ENCODE assay signal across 8 cellular contexts in the genomic region with DNA sequence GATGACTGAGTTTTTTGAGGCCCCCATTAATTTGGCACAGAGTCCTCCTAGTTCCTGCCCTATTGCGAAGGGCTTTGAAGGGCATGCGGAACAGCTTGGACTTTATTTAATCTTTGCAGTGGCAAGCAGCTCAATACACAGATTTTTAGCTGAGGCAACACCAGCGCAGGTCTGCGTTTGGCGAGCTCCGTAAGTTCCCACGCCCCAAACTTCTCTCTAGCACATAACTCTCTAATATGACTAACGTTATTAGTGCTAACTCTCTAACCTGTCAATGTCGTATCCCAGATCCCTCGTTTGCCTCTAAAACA. TPM values are rescaled to one million over a fixed set of nuclear protein-coding genes. Genes with fewer than 3 reads are reported as not detected.
DNase-seq lines count a peak whose midpoint lies in the region; ATAC-seq, FAIRE-seq and TF ChIP-seq lines count a peak whose summit lies in the region.

No MANE protein-coding gene starts in this region.

- peak overlapping the region; percentile 86 for H3K4me3 ChIP-seq in PC-3 (ENCODE audit: low read length)
- peak overlapping the region; percentile 92 for H3K4me3 ChIP-seq in fibroblast of mammary gland (ENCODE audit: control insufficient read depth, low read depth, low read length)
- H3K4me3 ChIP-seq in retinal pigment epithelial cell (ENCODE audit: low read length) = peak overlapping the region; percentile 95

- DNase-seq in Right ventricle myocardium superior (no peak), cardiac septum (ENCODE audit: low spot score) (no peak), PC-3 (no peak), fibroblast of mammary gland (ENCODE audit: low read depth) (no peak), retinal pigment epithelial cell (ENCODE audit: low read depth) (no peak), NCI-H524 treated with DMSO at 0.1 percent for 48 hours (lab: John Stamatoyannopoulos, UW) (no peak), RCC 7860 (ENCODE audit: low spot score) (no peak)
- DNase-seq in stimulated activated CD4-positive, alpha-beta T cell treated with anti-CD3 and anti-CD28 coated beads, Interleukin-1b, Interleukin-23, amount 100 ng/mL, for 48 hours = no peak

- intact Hi-C loops in Right ventricle myocardium superior (cut with DNase I) (no loop called here), cardiac septum (cut with DNase I) (loop anchor here (2.0 kb wide), 1 partner anchor 29 kb away; the partner anchor contains the start of gene ATP5F1C), PC-3 (cut with micrococcal nuclease) (loop anchor here (2.0 kb wide), 1 partner anchor 29 kb away; the partner anchor contains the start of gene ATP5F1C)

- peak overlapping the region; percentile 95 for H2AFZ ChIP-seq in PC-3 (ENCODE audit: low read length)

- FAIRE-seq in RCC 7860 (lab: Jason Lieb, UNC) = no peak

- no peaks in the 10 kb centered on the region for H3F3A ChIP-seq in PC-3 (ENCODE audit: low read length, unreplicated experiment)

- ATAC-seq in Right ventricle myocardium superior (ENCODE audit: poor library complexity) (peak; percentile 3), PC-3 (peak; percentile 26)

- CTCF ChIA-PET in PC-3 (lab: Charles Lee) = interaction anchor here (1.4 kb wide), 1 partner anchor 30 kb away, joined by 5 read pairs; the partner anchor contains the start of genes ATP5F1C and KIN

- H3K4me1 ChIP-seq in PC-3 (ENCODE audit: insufficient read depth, low read length) = peaks cover 8% of the 10 kb centered on the region; the same call in 1 of the 2 replicates

- POLR2A ChIA-PET in PC-3 (lab: Charles Lee; ENCODE audit: unreplicated experiment) = interaction anchor here (0.7 kb wide), 1 partner anchor 584 kb away, joined by 8 read pairs; no protein-coding TSS in a partner anchor

- H3K9ac ChIP-seq in PC-3 (ENCODE audit: low read length) = peak overlapping the region; percentile 61

- H3K36me3 ChIP-seq in PC-3 (ENCODE audit: low read depth, low read length) = no peaks in the 10 kb centered on the region

- no peaks in the 10 kb centered on the region for H3K9me2 ChIP-seq in PC-3 (replicated peaks; ENCODE audit: low read length)

- TF ChIP-seq CTCF in PC-3 (conservative IDR thresholded peaks at IDR 0.05; ENCODE audit: low read depth, low read length) (no peak), fibroblast of mammary gland (conservative IDR thresholded peaks at IDR 0.05; ENCODE audit: control insufficient read depth, insufficient read depth, low read depth, low read length) (no peak), retinal pigment epithelial cell (conservative IDR thresholded peaks at IDR 0.05; ENCODE audit: low read depth, low read length) (no peak)

- no peaks in the 10 kb centered on the region for H3K9me3 ChIP-seq in PC-3 (ENCODE audit: low read length)

- H4K20me1 ChIP-seq in PC-3 (ENCODE audit: low read length) = no peaks in the 10 kb centered on the region

- peaks cover 22% of the 10 kb centered on the region for H3K79me2 ChIP-seq in PC-3 (ENCODE audit: low read length)

- peak overlapping the region; percentile 89 for H3K4me2 ChIP-seq in PC-3 (ENCODE audit: low read length)

- BruUV-seq in PC-3 (replicated peaks; lab: Mats Ljungman, UMichigan) = TSS peak; percentile 88

- H3K27ac ChIP-seq in PC-3 (ENCODE audit: low read length) = no peak overlapping the region

- no peaks in the 10 kb centered on the region for H3K27me3 ChIP-seq in PC-3 (ENCODE audit: low read length)

RNA-seq across cellular contexts. Expression of gene TAF3, which starts 0.4 kb away (rescaled TPM):
- 10.4 TPM for total RNA-seq in Right ventricle myocardium superior
- total RNA-seq in cardiac septum = 12.4 TPM
- 1.2 and 2.0 TPM in 2 replicates for total RNA-seq in PC-3 (2014; rRNA removed)

RNA-seq across cellular contexts. Expression of gene ATP5F1C, which starts 30.0 kb away (rescaled TPM):
- 767 TPM for total RNA-seq in Right ventricle myocardium superior
- 570 TPM for total RNA-seq in cardiac septum
- total RNA-seq in PC-3 (2014; rRNA removed) = 167 and 177 TPM in 2 replicates

RNA-seq across cellular contexts. Expression of gene KIN, which starts 30.1 kb away (rescaled TPM):
- 6.9 TPM for total RNA-seq in Right ventricle myocardium superior
- total RNA-seq in cardiac septum = 7.5 TPM
- 2.4 and 7.3 TPM in 2 replicates for total RNA-seq in PC-3 (2014; rRNA removed)
